In the genomic region with DNA sequence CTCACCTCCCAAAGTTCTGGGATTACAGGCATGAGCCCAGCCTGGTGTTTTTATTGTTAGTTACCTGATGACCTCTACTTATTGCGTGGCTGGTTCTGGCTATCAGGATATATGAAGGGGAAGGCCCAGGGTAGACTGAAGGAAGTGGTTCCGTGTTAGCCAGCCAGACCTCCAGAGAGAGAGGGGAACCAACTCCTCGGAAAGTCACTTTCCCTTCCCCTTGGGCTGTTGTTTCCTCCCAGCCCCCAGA, we compare ENCODE assay signal across 10 cellular contexts. TPM values are rescaled to one million over a fixed set of nuclear protein-coding genes. Genes with fewer than 3 reads are reported as not detected.
DNase-seq lines count a peak whose midpoint lies in the region; ATAC-seq and TF ChIP-seq lines count a peak whose summit lies in the region.
"Had no signal": no experiment of that assay in that cellular context is flagged by ENCODE, and none has a peak within 500 bp of the region (broad histone marks: within the 10 kb centered on the region; RNA-seq: fewer than 3 reads in every experiment).

No MANE protein-coding gene starts in this region.

- ATAC-seq in GM18907 (IDR thresholded peaks at IDR 0.05; ENCODE audit: unreplicated experiment) (peak; percentile 21), HG02981 (IDR thresholded peaks at IDR 0.05; ENCODE audit: unreplicated experiment) (peak; percentile 9), natural killer cell (peak; percentile 6 to 30 (median 6)), HG03139 (IDR thresholded peaks at IDR 0.05; ENCODE audit: unreplicated experiment) (no peak)

- peak; percentile 41 for DNase-seq in activated CD4-positive, alpha-beta memory T cell treated with anti-CD3 and anti-CD28 coated beads for 36 hours
- no peak for DNase-seq in natural killer cell
- DNase-seq in islet precursor cell: no peak
- DNase-seq in NCI-H345 treated with DMSO at 0.1 percent for 48 hours (lab: John Stamatoyannopoulos, UW; ENCODE audit: unreplicated experiment): no peak
- DNase-seq in HK-2 (ENCODE audit: unreplicated experiment): no peak
- DNase-seq: NCI-H2081 had no signal

- H3K4me3 Mint-ChIP-seq in activated CD4-positive, alpha-beta memory T cell treated with anti-CD3 and anti-CD28 coated beads for 36 hours: peak overlapping the region; percentile 92
- peak overlapping the region; percentile 65 for H3K4me3 Mint-ChIP-seq in natural killer cell

- H3K9me3 Mint-ChIP-seq in activated CD4-positive, alpha-beta memory T cell treated with anti-CD3 and anti-CD28 coated beads for 36 hours: peaks cover 7% of the 10 kb centered on the region
- H3K9me3 Mint-ChIP-seq in natural killer cell: no peaks in the 10 kb centered on the region

- CTCF ChIA-PET in activated CD4-positive, alpha-beta memory T cell treated with anti-CD3 and anti-CD28 coated beads for 36 hours (lab: Charles Lee): interaction anchor here (1.0 to 4.3 kb wide), 7 partner anchors 9 to 87 kb away, joined by 3 to 27 read pairs (median 8); partner anchors contain the start of gene CREG1

- H3K36me3 Mint-ChIP-seq in activated CD4-positive, alpha-beta memory T cell treated with anti-CD3 and anti-CD28 coated beads for 36 hours: peaks cover 14% of the 10 kb centered on the region
- no peaks in the 10 kb centered on the region for H3K36me3 Mint-ChIP-seq in natural killer cell

- H3K27ac Mint-ChIP-seq in activated CD4-positive, alpha-beta memory T cell treated with anti-CD3 and anti-CD28 coated beads for 36 hours: peak overlapping the region; percentile 99
- H3K27ac Mint-ChIP-seq in natural killer cell: peak overlapping the region; percentile 89 to 93

- H3K27me3 Mint-ChIP-seq in activated CD4-positive, alpha-beta memory T cell treated with anti-CD3 and anti-CD28 coated beads for 36 hours: no peaks in the 10 kb centered on the region
- no peaks in the 10 kb centered on the region for H3K27me3 Mint-ChIP-seq in natural killer cell (ENCODE audit: low read depth in 2 of 2)

- peaks cover 46% of the 10 kb centered on the region for H3K4me1 Mint-ChIP-seq in activated CD4-positive, alpha-beta memory T cell treated with anti-CD3 and anti-CD28 coated beads for 36 hours (ENCODE audit: low read depth)
- H3K4me1 Mint-ChIP-seq in natural killer cell: peaks cover 52 to 57% of the 10 kb centered on the region in 2 donors

- POLR2A ChIA-PET in activated CD4-positive, alpha-beta memory T cell treated with anti-CD3 and anti-CD28 coated beads for 36 hours (lab: Charles Lee): interaction anchor here (0.6 to 3.9 kb wide), 8 partner anchors 9 to 74 kb away, joined by 3 to 23 read pairs (median 6); partner anchors contain the start of gene CREG1

- intact Hi-C loops in activated CD4-positive, alpha-beta memory T cell treated with anti-CD3 and anti-CD28 coated beads for 36 hours (cut with micrococcal nuclease): loop anchor here (5.0 kb wide), 3 partner anchors 130 to 405 kb away; partner anchors contain the start of gene POU2F1
- intact Hi-C loops in natural killer cell (cut with micrococcal nuclease): no loop called here

- no peak for TF ChIP-seq CTCF in natural killer cell (IDR thresholded peaks at IDR 0.05)

RNA-seq across cellular contexts. Expression of gene RCSD1, which starts 2.5 kb away (rescaled TPM):
- 10 to 100 TPM; 61.7 to 65.8 TPM for total RNA-seq in activated CD4-positive, alpha-beta memory T cell treated with anti-CD3 and anti-CD28 coated beads for 36 hours
- total RNA-seq in natural killer cell: 100 to 1,000 TPM in 2 of 3 donors, 10 to 100 TPM in 1; 86.3 to 130 (median 110) TPM
- total RNA-seq: smooth muscle cell had no signal
